Comparison of ENCODE assay signal across 26 cellular contexts in the genomic region with DNA sequence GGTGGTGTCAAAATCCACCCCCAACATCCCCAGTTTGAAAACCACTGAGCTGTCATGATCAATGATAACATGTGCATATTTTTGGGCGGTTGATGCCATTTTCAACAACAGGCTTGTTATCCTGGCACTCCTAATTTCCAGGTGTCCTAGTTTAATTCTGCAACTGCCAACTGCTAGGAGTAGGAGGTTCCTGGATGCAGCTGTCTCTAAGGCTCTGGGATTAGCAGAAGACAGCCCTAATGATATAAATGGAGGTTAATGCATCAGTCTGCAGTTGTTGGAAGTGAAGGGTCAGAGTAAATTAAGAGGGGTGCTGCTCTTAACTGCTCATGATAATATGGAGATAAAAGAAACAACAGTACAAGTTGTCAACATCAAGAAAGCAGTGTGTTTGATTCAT. TPM values are rescaled to one million over a fixed set of nuclear protein-coding genes. Genes with fewer than 3 reads are reported as not detected.
"Had no signal": no experiment of that assay in that cellular context is flagged by ENCODE, and none has a peak within 500 bp of the region (broad histone marks: within the 10 kb centered on the region; RNA-seq: fewer than 3 reads in every experiment).

No MANE protein-coding gene starts in this region.

- ATAC-seq: esophagus mucosa; gastrocnemius medialis; left ventricle myocardium superior; lower lobe of right lung; natural killer cell; psoas muscle; right cardiac atrium; stimulated activated naive CD8-positive, alpha-beta T cell treated with anti-CD3 and anti-CD28 coated beads, Interleukin-15, amount 100 ng/mL, for 72 hours had no signal

- H3K36me3 ChIP-seq: colonic mucosa, gastrocnemius medialis, lower lobe of right lung, ovary, sigmoid colon, suprapubic skin, thyroid gland had no signal

- H3K9me3 ChIP-seq: colonic mucosa, gastrocnemius medialis, lower lobe of right lung, ovary, psoas muscle, sigmoid colon, suprapubic skin, thyroid gland had no signal

- H3K4me1 ChIP-seq: colonic mucosa, thyroid gland had no signal

- H3K27me3 ChIP-seq: colonic mucosa, gastrocnemius medialis, ovary, sigmoid colon, suprapubic skin, thyroid gland had no signal

- H3K4me3 ChIP-seq: colonic mucosa, gastrocnemius medialis, lower lobe of right lung, ovary, psoas muscle, sigmoid colon, skin epidermis, suprapubic skin, thyroid gland had no signal

- H3K27ac ChIP-seq: colonic mucosa, epithelial cell of prostate, gastrocnemius medialis, lower lobe of right lung, ovary, psoas muscle, sigmoid colon, skin epidermis, suprapubic skin, thyroid gland had no signal

- DNase-seq: colonic mucosa; effector CD8-positive, alpha-beta T cell; endodermal cell; foreskin fibroblast; gastrocnemius medialis; left ventricle myocardium superior; lower lobe of right lung; natural killer cell; occipital lobe; ovary; posterior cingulate gyrus; psoas muscle; right cardiac atrium; sigmoid colon; stimulated activated CD4-positive, alpha-beta T cell treated with anti-CD3 and anti-CD28 coated beads, Interleukin-15, amount 100 ng/mL, for 24 hours; stimulated activated CD4-positive, alpha-beta T cell treated with anti-CD3 and anti-CD28 coated beads, Interleukin-2, amount 100 ng/mL, for 48 hours; stimulated activated CD8-positive, alpha-beta memory T cell treated with anti-CD3 and anti-CD28 coated beads, Interleukin-4, amount 100 ng/mL, for 48 hours; stimulated activated naive CD4-positive, alpha-beta T cell; stimulated activated naive CD8-positive, alpha-beta T cell treated with anti-CD3 and anti-CD28 coated beads, Interleukin-15, amount 100 ng/mL, for 72 hours; thyroid gland had no signal

RNA-seq across cellular contexts. Expression of a gene that starts 24.0 kb away (rescaled TPM):
- total RNA-seq: glomerular endothelial cell, mesenteric fat pad, natural killer cell had no signal
